ENCODE assay signal across 1 cellular context in the genomic region with DNA sequence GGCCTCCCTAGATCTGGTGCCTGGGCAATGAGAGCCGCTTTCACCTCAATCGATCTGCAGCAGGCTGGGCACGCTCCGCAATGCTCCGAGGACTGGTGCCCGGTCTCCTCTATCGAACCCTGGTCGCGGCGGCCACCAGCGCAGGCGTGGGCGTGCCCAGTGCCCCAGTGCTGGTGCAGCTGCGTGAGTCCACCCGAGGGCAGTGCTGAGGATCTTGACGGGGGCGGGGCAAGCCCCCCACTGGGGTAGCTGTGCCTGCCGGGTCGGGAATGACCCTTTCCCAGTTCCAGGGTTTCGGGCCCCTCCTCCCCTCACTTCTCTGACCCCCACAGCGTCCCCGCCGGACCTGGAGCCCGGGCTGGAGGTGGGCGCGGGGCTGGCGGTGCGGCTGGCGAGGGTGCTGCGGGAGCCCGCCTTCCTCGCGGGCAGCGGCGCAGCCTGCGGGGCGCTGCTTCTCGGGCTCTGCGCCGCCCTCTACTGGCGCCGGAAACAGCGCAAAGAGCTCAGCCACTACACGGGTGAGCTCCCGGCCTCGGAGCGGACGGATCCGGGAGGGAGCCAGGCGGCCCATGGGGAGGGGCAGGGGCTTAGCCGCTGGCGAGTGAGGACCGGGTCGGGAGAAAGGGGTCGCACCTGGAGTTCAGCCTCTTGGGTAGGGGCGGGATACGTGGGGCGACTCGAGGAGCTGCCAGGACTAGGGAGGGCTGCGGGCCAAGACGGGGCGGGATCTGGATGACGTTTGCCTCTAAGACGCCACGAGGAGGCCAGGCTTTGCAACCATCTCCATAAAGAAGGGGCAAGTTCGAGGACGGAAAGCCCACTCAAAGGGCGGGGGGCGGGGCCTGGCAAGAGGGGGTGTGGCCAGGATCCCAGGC.
A peak's percentile ranks its signal among the peaks of the same experiment; 100 is the strongest.
TF ChIP-seq lines count a peak whose summit lies in the region.

No MANE protein-coding gene starts in this region.

TF ChIP-seq in WTC11, 78 proteins besides CTCF, POLR2A, EP300 and RAD21 (continued from another document and continues in another):
- TF ChIP-seq ESRRA (CRISPR knock-in tag; IDR thresholded peaks at IDR 0.05; ENCODE audit: borderline replicate concordance) (0 out of 2 replicates have a peak, but pooled peaks have one; percentile 68), JAZF1 (CRISPR knock-in tag; IDR thresholded peaks at IDR 0.05) (no peak), HMGA2 (CRISPR knock-in tag; IDR thresholded peaks at IDR 0.05) (no peak), KAT7 (CRISPR knock-in tag; IDR thresholded peaks at IDR 0.05; ENCODE audit: borderline replicate concordance) (0 out of 2 replicates have a peak, but pooled peaks have one; percentile 59), MYBL2 (CRISPR knock-in tag; IDR thresholded peaks at IDR 0.05) (no peak), ZNF232 (CRISPR knock-in tag; IDR thresholded peaks at IDR 0.05) (0 out of 2 replicates have a peak, but pooled peaks have one; percentile 25), NFE2L1 (CRISPR knock-in tag; IDR thresholded peaks at IDR 0.05) (no peak), ZMAT4 (CRISPR knock-in tag; IDR thresholded peaks at IDR 0.05) (no peak), PRRX2 (CRISPR knock-in tag; IDR thresholded peaks at IDR 0.05) (no peak), ATF2 (CRISPR knock-in tag; IDR thresholded peaks at IDR 0.05; ENCODE audit: borderline replicate concordance, low read depth) (no peak), IRF1 (CRISPR knock-in tag; IDR thresholded peaks at IDR 0.05) (0 out of 2 replicates have a peak, but pooled peaks have one; percentile 35), STAT6 (CRISPR knock-in tag; conservative IDR thresholded peaks at IDR 0.05; ENCODE audit: low read depth) (no peak), GTF2I (CRISPR knock-in tag; conservative IDR thresholded peaks at IDR 0.05) (no peak), CBFB (CRISPR knock-in tag; IDR thresholded peaks at IDR 0.05; ENCODE audit: low read depth) (no peak), ATF6 (CRISPR knock-in tag; IDR thresholded peaks at IDR 0.05) (no peak), ZNF532 (CRISPR knock-in tag; IDR thresholded peaks at IDR 0.05; ENCODE audit: borderline replicate concordance) (no peak), ZNF396 (CRISPR knock-in tag; IDR thresholded peaks at IDR 0.05; ENCODE audit: borderline replicate concordance) (no peak), MAX (CRISPR knock-in tag; IDR thresholded peaks at IDR 0.05) (peak; percentile 64; the same call in 1 of the 2 replicates), GRHL2 (CRISPR knock-in tag; IDR thresholded peaks at IDR 0.05; ENCODE audit: insufficient replicate concordance, severe bottlenecking) (no peak), ZNF219 (CRISPR knock-in tag; IDR thresholded peaks at IDR 0.05; ENCODE audit: borderline replicate concordance) (no peak), NFYB (CRISPR knock-in tag; conservative IDR thresholded peaks at IDR 0.05; ENCODE audit: low read depth) (no peak), TP53 (CRISPR knock-in tag; IDR thresholded peaks at IDR 0.05) (0 out of 2 replicates have a peak, but pooled peaks have one; percentile 45), E2F5 (CRISPR knock-in tag; IDR thresholded peaks at IDR 0.05) (peak; percentile 74), SMAD4 (CRISPR knock-in tag; IDR thresholded peaks at IDR 0.05) (no peak), SOX15 (CRISPR knock-in tag; IDR thresholded peaks at IDR 0.05) (no peak)
- TF ChIP-seq, protein P1, sequence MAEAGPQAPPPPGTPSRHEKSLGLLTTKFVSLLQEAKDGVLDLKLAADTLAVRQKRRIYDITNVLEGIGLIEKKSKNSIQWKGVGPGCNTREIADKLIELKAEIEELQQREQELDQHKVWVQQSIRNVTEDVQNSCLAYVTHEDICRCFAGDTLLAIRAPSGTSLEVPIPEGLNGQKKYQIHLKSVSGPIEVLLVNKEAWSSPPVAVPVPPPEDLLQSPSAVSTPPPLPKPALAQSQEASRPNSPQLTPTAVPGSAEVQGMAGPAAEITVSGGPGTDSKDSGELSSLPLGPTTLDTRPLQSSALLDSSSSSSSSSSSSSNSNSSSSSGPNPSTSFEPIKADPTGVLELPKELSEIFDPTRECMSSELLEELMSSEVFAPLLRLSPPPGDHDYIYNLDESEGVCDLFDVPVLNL (CRISPR knock-in tag; IDR thresholded peaks at IDR 0.05; ENCODE audit: borderline replicate concordance, low read depth), result no peak
- TF ChIP-seq, protein P2, sequence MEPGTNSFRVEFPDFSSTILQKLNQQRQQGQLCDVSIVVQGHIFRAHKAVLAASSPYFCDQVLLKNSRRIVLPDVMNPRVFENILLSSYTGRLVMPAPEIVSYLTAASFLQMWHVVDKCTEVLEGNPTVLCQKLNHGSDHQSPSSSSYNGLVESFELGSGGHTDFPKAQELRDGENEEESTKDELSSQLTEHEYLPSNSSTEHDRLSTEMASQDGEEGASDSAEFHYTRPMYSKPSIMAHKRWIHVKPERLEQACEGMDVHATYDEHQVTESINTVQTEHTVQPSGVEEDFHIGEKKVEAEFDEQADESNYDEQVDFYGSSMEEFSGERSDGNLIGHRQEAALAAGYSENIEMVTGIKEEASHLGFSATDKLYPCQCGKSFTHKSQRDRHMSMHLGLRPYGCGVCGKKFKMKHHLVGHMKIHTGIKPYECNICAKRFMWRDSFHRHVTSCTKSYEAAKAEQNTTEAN (CRISPR knock-in tag; IDR thresholded peaks at IDR 0.05), result no peak
- TF ChIP-seq, protein P3, sequence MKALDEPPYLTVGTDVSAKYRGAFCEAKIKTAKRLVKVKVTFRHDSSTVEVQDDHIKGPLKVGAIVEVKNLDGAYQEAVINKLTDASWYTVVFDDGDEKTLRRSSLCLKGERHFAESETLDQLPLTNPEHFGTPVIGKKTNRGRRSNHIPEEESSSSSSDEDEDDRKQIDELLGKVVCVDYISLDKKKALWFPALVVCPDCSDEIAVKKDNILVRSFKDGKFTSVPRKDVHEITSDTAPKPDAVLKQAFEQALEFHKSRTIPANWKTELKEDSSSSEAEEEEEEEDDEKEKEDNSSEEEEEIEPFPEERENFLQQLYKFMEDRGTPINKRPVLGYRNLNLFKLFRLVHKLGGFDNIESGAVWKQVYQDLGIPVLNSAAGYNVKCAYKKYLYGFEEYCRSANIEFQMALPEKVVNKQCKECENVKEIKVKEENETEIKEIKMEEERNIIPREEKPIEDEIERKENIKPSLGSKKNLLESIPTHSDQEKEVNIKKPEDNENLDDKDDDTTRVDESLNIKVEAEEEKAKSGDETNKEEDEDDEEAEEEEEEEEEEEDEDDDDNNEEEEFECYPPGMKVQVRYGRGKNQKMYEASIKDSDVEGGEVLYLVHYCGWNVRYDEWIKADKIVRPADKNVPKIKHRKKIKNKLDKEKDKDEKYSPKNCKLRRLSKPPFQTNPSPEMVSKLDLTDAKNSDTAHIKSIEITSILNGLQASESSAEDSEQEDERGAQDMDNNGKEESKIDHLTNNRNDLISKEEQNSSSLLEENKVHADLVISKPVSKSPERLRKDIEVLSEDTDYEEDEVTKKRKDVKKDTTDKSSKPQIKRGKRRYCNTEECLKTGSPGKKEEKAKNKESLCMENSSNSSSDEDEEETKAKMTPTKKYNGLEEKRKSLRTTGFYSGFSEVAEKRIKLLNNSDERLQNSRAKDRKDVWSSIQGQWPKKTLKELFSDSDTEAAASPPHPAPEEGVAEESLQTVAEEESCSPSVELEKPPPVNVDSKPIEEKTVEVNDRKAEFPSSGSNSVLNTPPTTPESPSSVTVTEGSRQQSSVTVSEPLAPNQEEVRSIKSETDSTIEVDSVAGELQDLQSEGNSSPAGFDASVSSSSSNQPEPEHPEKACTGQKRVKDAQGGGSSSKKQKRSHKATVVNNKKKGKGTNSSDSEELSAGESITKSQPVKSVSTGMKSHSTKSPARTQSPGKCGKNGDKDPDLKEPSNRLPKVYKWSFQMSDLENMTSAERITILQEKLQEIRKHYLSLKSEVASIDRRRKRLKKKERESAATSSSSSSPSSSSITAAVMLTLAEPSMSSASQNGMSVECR (CRISPR knock-in tag; IDR thresholded peaks at IDR 0.05; ENCODE audit: borderline replicate concordance), result no peak
